Comparison of ENCODE assay signal across 1 cellular context in the genomic region with DNA sequence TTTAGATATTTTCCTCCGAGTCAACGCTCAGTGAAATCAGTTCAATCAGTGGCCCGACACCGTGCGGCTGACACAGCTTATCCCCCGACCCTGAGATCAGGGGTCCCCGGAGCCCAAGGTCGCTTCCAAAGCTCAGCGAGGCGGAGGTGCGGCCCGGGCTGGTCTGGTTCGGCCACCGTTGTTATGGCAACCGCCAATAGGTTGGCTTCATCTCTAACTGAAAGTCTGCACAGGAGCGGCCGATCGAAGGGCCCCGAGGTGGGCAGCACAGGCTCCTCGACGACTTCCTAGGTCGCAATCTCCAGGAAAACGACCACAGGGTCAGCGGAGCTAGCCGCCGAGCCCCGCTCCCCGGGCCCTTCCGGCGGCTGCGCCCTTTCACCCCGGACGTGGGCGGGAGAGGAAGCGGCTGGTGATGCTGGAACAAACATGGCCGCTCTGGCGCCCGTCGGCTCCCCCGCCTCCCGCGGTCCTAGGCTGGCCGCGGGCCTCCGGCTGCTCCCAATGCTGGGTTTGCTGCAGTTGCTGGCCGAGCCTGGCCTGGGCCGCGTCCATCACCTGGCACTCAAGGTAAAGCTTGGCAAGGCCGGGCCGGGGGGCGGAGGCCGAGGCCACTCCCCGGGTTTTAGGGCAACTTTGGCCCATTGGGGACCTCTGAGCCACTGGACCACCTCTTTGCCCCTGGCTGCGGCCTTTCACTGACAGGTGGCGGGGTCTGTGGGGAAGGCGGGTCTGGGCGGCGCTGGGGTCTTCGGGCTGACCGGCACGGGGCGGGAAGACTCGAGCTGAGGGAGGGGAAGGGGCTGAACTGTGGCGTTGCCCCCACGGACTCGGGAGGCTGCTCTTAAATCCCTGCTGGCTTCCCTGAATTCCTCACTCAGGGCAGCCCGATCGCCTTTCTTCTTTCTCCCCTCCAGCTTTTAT.
TF ChIP-seq lines count a peak whose summit lies in the region.

A gene (plus strand): TSS at position 403 of the 924 bp plus-strand sequence. CDS start 27 bp downstream, at position 430.

TF ChIP-seq in K562, 482 proteins besides CTCF, POLR2A, EP300 and RAD21 (continued from another document and continues in another):
- TF ChIP-seq CBX3 (IDR thresholded peaks at IDR 0.05; ENCODE audit: borderline replicate concordance in 1 of 2, low read length in 2 of 2), result no peak
- TF ChIP-seq KLF1 (tag; IDR thresholded peaks at IDR 0.05), result peak; percentile 50; the same call in 1 of the 2 replicates
- TF ChIP-seq, protein P1, sequence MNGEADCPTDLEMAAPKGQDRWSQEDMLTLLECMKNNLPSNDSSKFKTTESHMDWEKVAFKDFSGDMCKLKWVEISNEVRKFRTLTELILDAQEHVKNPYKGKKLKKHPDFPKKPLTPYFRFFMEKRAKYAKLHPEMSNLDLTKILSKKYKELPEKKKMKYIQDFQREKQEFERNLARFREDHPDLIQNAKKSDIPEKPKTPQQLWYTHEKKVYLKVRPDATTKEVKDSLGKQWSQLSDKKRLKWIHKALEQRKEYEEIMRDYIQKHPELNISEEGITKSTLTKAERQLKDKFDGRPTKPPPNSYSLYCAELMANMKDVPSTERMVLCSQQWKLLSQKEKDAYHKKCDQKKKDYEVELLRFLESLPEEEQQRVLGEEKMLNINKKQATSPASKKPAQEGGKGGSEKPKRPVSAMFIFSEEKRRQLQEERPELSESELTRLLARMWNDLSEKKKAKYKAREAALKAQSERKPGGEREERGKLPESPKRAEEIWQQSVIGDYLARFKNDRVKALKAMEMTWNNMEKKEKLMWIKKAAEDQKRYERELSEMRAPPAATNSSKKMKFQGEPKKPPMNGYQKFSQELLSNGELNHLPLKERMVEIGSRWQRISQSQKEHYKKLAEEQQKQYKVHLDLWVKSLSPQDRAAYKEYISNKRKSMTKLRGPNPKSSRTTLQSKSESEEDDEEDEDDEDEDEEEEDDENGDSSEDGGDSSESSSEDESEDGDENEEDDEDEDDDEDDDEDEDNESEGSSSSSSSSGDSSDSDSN (IDR thresholded peaks at IDR 0.05; ENCODE audit: borderline replicate concordance in 1 of 2, low read depth in 2 of 2, low read length in 2 of 2), result peak; percentile 27 to 62; a peak in 1 of 4 replicates
- peak; percentile 96 for TF ChIP-seq RBFOX2 (IDR thresholded peaks at IDR 0.05; ENCODE audit: low read depth, low read length)
- 0 out of 2 replicates have a peak, but pooled peaks have one; percentile 40 for TF ChIP-seq TGIF2 (CRISPR knock-in tag; IDR thresholded peaks at IDR 0.05)
- TF ChIP-seq HMG20A (CRISPR knock-in tag; conservative IDR thresholded peaks at IDR 0.05), result no peak
- peak; percentile 69; the same call in 1 of the 2 replicates for TF ChIP-seq GATAD2A (IDR thresholded peaks at IDR 0.05)
- TF ChIP-seq RFX1 (IDR thresholded peaks at IDR 0.05), result peak; percentile 98
- TF ChIP-seq TCF3 (CRISPR knock-in tag; IDR thresholded peaks at IDR 0.05), result 0 out of 2 replicates have a peak, but pooled peaks have one; percentile 18
- TF ChIP-seq RBM25 (IDR thresholded peaks at IDR 0.05; ENCODE audit: low read depth, low read length, severe bottlenecking), result no peak
- 0 out of 2 replicates have a peak, but pooled peaks have one; percentile 43 for TF ChIP-seq ZNF766 (CRISPR knock-in tag; conservative IDR thresholded peaks at IDR 0.05)
- peak; percentile 58; the same call in 1 of the 2 replicates for TF ChIP-seq ZBTB7A (IDR thresholded peaks at IDR 0.05; ENCODE audit: borderline replicate concordance, control insufficient read depth, low read depth, low read length)
- TF ChIP-seq LCOR (CRISPR knock-in tag; IDR thresholded peaks at IDR 0.05), result 0 out of 2 replicates have a peak, but pooled peaks have one; percentile 4
- TF ChIP-seq, protein P2, sequence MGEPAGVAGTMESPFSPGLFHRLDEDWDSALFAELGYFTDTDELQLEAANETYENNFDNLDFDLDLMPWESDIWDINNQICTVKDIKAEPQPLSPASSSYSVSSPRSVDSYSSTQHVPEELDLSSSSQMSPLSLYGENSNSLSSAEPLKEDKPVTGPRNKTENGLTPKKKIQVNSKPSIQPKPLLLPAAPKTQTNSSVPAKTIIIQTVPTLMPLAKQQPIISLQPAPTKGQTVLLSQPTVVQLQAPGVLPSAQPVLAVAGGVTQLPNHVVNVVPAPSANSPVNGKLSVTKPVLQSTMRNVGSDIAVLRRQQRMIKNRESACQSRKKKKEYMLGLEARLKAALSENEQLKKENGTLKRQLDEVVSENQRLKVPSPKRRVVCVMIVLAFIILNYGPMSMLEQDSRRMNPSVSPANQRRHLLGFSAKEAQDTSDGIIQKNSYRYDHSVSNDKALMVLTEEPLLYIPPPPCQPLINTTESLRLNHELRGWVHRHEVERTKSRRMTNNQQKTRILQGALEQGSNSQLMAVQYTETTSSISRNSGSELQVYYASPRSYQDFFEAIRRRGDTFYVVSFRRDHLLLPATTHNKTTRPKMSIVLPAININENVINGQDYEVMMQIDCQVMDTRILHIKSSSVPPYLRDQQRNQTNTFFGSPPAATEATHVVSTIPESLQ (CRISPR knock-in tag; IDR thresholded peaks at IDR 0.05), result no peak
- TF ChIP-seq ZNF707 (CRISPR knock-in tag; conservative IDR thresholded peaks at IDR 0.05), result no peak
- peak; percentile 75 for TF ChIP-seq SP1 (CRISPR knock-in tag; IDR thresholded peaks at IDR 0.05)
- TF ChIP-seq, protein P3, sequence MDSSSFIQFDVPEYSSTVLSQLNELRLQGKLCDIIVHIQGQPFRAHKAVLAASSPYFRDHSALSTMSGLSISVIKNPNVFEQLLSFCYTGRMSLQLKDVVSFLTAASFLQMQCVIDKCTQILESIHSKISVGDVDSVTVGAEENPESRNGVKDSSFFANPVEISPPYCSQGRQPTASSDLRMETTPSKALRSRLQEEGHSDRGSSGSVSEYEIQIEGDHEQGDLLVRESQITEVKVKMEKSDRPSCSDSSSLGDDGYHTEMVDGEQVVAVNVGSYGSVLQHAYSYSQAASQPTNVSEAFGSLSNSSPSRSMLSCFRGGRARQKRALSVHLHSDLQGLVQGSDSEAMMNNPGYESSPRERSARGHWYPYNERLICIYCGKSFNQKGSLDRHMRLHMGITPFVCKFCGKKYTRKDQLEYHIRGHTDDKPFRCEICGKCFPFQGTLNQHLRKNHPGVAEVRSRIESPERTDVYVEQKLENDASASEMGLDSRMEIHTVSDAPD (CRISPR knock-in tag; IDR thresholded peaks at IDR 0.05), result no peak
- TF ChIP-seq, protein P4, sequence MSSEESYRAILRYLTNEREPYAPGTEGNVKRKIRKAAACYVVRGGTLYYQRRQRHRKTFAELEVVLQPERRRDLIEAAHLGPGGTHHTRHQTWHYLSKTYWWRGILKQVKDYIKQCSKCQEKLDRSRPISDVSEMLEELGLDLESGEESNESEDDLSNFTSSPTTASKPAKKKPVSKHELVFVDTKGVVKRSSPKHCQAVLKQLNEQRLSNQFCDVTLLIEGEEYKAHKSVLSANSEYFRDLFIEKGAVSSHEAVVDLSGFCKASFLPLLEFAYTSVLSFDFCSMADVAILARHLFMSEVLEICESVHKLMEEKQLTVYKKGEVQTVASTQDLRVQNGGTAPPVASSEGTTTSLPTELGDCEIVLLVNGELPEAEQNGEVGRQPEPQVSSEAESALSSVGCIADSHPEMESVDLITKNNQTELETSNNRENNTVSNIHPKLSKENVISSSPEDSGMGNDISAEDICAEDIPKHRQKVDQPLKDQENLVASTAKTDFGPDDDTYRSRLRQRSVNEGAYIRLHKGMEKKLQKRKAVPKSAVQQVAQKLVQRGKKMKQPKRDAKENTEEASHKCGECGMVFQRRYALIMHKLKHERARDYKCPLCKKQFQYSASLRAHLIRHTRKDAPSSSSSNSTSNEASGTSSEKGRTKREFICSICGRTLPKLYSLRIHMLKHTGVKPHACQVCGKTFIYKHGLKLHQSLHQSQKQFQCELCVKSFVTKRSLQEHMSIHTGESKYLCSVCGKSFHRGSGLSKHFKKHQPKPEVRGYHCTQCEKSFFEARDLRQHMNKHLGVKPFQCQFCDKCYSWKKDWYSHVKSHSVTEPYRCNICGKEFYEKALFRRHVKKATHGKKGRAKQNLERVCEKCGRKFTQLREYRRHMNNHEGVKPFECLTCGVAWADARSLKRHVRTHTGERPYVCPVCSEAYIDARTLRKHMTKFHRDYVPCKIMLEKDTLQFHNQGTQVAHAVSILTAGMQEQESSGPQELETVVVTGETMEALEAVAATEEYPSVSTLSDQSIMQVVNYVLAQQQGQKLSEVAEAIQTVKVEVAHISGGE (CRISPR knock-in tag; IDR thresholded peaks at IDR 0.05), result peak; percentile 36 to 88 (median 52); a peak in 3 of 6 replicates
- TF ChIP-seq NCOR1 (IDR thresholded peaks at IDR 0.05), result peak; percentile 51; the same call in 1 of the 2 replicates
- 0 out of 2 replicates have a peak, but pooled peaks have one; percentile 31 for TF ChIP-seq ZNF263 (CRISPR knock-in tag; IDR thresholded peaks at IDR 0.05; ENCODE audit: borderline replicate concordance)
- TF ChIP-seq DMBX1 (CRISPR knock-in tag; IDR thresholded peaks at IDR 0.05; ENCODE audit: borderline replicate concordance), result no peak
- TF ChIP-seq, protein P5, sequence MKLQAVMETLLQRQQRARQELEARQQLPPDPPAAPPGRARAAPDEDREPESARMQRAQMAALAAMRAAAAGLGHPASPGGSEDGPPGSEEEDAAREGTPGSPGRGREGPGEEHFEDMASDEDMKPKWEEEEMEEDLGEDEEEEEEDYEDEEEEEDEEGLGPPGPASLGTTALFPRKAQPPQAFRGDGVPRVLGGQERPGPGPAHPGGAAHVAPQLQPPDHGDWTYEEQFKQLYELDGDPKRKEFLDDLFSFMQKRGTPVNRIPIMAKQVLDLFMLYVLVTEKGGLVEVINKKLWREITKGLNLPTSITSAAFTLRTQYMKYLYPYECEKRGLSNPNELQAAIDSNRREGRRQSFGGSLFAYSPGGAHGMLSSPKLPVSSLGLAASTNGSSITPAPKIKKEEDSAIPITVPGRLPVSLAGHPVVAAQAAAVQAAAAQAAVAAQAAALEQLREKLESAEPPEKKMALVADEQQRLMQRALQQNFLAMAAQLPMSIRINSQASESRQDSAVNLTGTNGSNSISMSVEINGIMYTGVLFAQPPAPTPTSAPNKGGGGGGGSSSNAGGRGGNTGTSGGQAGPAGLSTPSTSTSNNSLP (IDR thresholded peaks at IDR 0.05; ENCODE audit: borderline replicate concordance, low read depth, low read length), result no peak
- TF ChIP-seq STAT5A (IDR thresholded peaks at IDR 0.05; ENCODE audit: borderline replicate concordance, low read length), result no peak
- TF ChIP-seq ZFX (CRISPR knock-in tag; IDR thresholded peaks at IDR 0.05), result peak; percentile 89
- TF ChIP-seq, protein P6, sequence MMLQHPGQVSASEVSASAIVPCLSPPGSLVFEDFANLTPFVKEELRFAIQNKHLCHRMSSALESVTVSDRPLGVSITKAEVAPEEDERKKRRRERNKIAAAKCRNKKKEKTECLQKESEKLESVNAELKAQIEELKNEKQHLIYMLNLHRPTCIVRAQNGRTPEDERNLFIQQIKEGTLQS (IDR thresholded peaks at IDR 0.05), result no peak
- TF ChIP-seq, protein P6 (CRISPR knock-in tag; conservative IDR thresholded peaks at IDR 0.05), result 0 out of 2 replicates have a peak, but pooled peaks have one; percentile 40
- peak; percentile 89 for TF ChIP-seq TAF7 (tag; IDR thresholded peaks at IDR 0.05)
- TF ChIP-seq, protein P7, sequence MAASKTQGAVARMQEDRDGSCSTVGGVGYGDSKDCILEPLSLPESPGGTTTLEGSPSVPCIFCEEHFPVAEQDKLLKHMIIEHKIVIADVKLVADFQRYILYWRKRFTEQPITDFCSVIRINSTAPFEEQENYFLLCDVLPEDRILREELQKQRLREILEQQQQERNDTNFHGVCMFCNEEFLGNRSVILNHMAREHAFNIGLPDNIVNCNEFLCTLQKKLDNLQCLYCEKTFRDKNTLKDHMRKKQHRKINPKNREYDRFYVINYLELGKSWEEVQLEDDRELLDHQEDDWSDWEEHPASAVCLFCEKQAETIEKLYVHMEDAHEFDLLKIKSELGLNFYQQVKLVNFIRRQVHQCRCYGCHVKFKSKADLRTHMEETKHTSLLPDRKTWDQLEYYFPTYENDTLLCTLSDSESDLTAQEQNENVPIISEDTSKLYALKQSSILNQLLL (CRISPR knock-in tag; IDR thresholded peaks at IDR 0.05; ENCODE audit: borderline replicate concordance), result no peak
- peak; percentile 94 for TF ChIP-seq TAF9B (IDR thresholded peaks at IDR 0.05; ENCODE audit: partially characterized antibody)
- TF ChIP-seq YBX1 (IDR thresholded peaks at IDR 0.05), result no peak
- peak in 1 of 2 experiments; percentile 50; a peak in 2 of 4 replicates for TF ChIP-seq RCOR1 (IDR thresholded peaks at IDR 0.05; ENCODE audit: borderline replicate concordance in 1 of 2, low read depth in 2 of 2, low read length in 2 of 2)
- TF ChIP-seq GTF2F1 (IDR thresholded peaks at IDR 0.05; ENCODE audit: low read depth, low read length), result 0 out of 2 replicates have a peak, but pooled peaks have one; percentile 24
- TF ChIP-seq PCBP1 (IDR thresholded peaks at IDR 0.05; ENCODE audit: low read depth, low read length, poor library complexity, severe bottlenecking), result peak; percentile 43
- TF ChIP-seq SOX6 (IDR thresholded peaks at IDR 0.05), result peak; percentile 27; the same call in 1 of the 2 replicates
- TF ChIP-seq KDM1A (IDR thresholded peaks at IDR 0.05), result peak in 1 of 2 experiments; percentile 18; a peak in 1 of 4 replicates
- TF ChIP-seq, protein P8, sequence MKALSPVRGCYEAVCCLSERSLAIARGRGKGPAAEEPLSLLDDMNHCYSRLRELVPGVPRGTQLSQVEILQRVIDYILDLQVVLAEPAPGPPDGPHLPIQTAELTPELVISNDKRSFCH (CRISPR knock-in tag; IDR thresholded peaks at IDR 0.05), result no peak
- TF ChIP-seq, protein P8 (tag; IDR thresholded peaks at IDR 0.05), result no peak
- TF ChIP-seq HNRNPLL (IDR thresholded peaks at IDR 0.05; ENCODE audit: low read depth, low read length, poor library complexity, severe bottlenecking), result peak; percentile 43
- TF ChIP-seq NFXL1 (CRISPR knock-in tag; IDR thresholded peaks at IDR 0.05), result 0 out of 2 replicates have a peak, but pooled peaks have one; percentile 9
- 0 out of 2 replicates have a peak, but pooled peaks have one; percentile 45 for TF ChIP-seq RBM14 (IDR thresholded peaks at IDR 0.05; ENCODE audit: borderline replicate concordance, insufficient read depth, low read depth, low read length)
- peak; percentile 62 for TF ChIP-seq ELF1 (tag; IDR thresholded peaks at IDR 0.05)
- peak; percentile 95 for TF ChIP-seq NR2C2 (CRISPR knock-in tag; IDR thresholded peaks at IDR 0.05)
- peak; percentile 99 for TF ChIP-seq NR2C2 (tag; IDR thresholded peaks at IDR 0.05)
- peak; percentile 38; the same call in 1 of the 2 replicates for TF ChIP-seq DIDO1 (tag; IDR thresholded peaks at IDR 0.05; ENCODE audit: low read depth)
- no peak for TF ChIP-seq FOXP1 (CRISPR knock-in tag; IDR thresholded peaks at IDR 0.05)
- TF ChIP-seq L3MBTL2 (IDR thresholded peaks at IDR 0.05), result peak; percentile 55
- 0 out of 2 replicates have a peak, but pooled peaks have one; percentile 71 for TF ChIP-seq ZNF583 (CRISPR knock-in tag; IDR thresholded peaks at IDR 0.05)
- peak; percentile 97 for TF ChIP-seq EGR1 (conservative IDR thresholded peaks at IDR 0.05)
- TF ChIP-seq ATF1 (CRISPR knock-in tag; IDR thresholded peaks at IDR 0.05), result no peak
- peak; percentile 79 for TF ChIP-seq ATF1 (tag; IDR thresholded peaks at IDR 0.05)
